Comparison of ENCODE assay signal across 7 cellular contexts in the genomic region with DNA sequence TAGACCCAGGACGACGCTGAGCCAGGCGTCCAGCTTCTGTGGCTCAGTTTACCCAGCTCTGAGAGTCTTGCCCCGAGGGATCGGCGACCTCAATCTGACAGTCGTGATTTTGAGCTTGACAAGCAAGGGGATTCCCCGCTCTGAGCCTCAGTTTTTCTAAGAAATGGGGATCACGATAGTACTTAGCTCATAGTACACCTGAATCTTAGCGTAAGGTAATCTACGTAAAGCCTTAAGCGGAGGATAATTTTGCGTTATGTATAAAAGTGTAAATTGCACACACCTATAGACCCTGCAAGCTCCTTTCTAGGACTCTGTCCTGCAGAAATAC. TPM values are rescaled to one million over a fixed set of nuclear protein-coding genes. Genes with fewer than 3 reads are reported as not detected.
A peak's percentile ranks its signal among the peaks of the same experiment; 100 is the strongest.
DNase-seq lines count a peak whose midpoint lies in the region; ATAC-seq and TF ChIP-seq lines count a peak whose summit lies in the region.

No MANE protein-coding gene starts in this region.

- no peaks in the 10 kb centered on the region for H3K9me3 Mint-ChIP-seq in GM23338
- H3K9me3 Mint-ChIP-seq in stimulated activated effector memory CD8-positive, alpha-beta T cell treated with anti-CD3 and anti-CD28 coated beads, Interleukin-12 subunit alpha, Interleukin-12 subunit beta, amount 100 ng/mL, for 72 hours: no peaks in the 10 kb centered on the region

- H3K79me2 ChIP-seq in GM23338 (replicated peaks; ENCODE audit: insufficient read depth): peaks cover 20% of the 10 kb centered on the region

- H3K4me2 ChIP-seq in GM23338: peak overlapping the region; percentile 95

- H3K36me3 ChIP-seq in GM23338 (ENCODE audit: insufficient read depth) (peaks cover 18% of the 10 kb centered on the region), Panc1 (ENCODE audit: control insufficient read depth, insufficient read depth, low read length) (peaks cover 8% of the 10 kb centered on the region; the same call in 1 of the 2 replicates)

- in situ Hi-C loops in Panc1 (cut with HindIII; ENCODE audit: low pct_unique_long_range_greater_than_20kb, low sequenced_read_pairs): no loop called here

- H3K9me2 ChIP-seq in GM23338 (ENCODE audit: insufficient read depth): peaks cover 5% of the 10 kb centered on the region; the same call in 1 of the 2 replicates

- BruUV-seq in Panc1 (replicated peaks; lab: Mats Ljungman, UMichigan): no TSS peak

- H3K27me3 Mint-ChIP-seq in GM23338 (ENCODE audit: insufficient read depth, low read depth, poor library complexity): peaks cover 9% of the 10 kb centered on the region

- no peak overlapping the region for H3K27ac Mint-ChIP-seq in GM23338
- H3K27ac Mint-ChIP-seq in stimulated activated effector memory CD8-positive, alpha-beta T cell treated with anti-CD3 and anti-CD28 coated beads, Interleukin-12 subunit alpha, Interleukin-12 subunit beta, amount 100 ng/mL, for 72 hours: peak overlapping the region; percentile 90

- CTCF ChIA-PET in Panc1 (lab: Charles Lee): no interaction called here

- ATAC-seq in GM23338: no peak
- ATAC-seq in Panc1: 0 out of 2 replicates have a peak, but pooled peaks have one; percentile 0
- peak; percentile 5 for ATAC-seq in stimulated activated effector memory CD8-positive, alpha-beta T cell treated with anti-CD3 and anti-CD28 coated beads, Interleukin-12 subunit alpha, Interleukin-12 subunit beta, amount 100 ng/mL, for 72 hours
- ATAC-seq in GM18519 (IDR thresholded peaks at IDR 0.05; ENCODE audit: low FRiP score, unreplicated experiment): no peak
- no peak for ATAC-seq in GM21723 (IDR thresholded peaks at IDR 0.05; ENCODE audit: unreplicated experiment)
- no peak for ATAC-seq in HG03565 (IDR thresholded peaks at IDR 0.05; ENCODE audit: unreplicated experiment)

- H4K20me1 ChIP-seq in GM23338 (replicated peaks; ENCODE audit: insufficient read depth): no peaks in the 10 kb centered on the region

- peak overlapping the region; percentile 78 for H3K4me3 Mint-ChIP-seq in GM23338
- peak overlapping the region; percentile 85 for H3K4me3 Mint-ChIP-seq in stimulated activated effector memory CD8-positive, alpha-beta T cell treated with anti-CD3 and anti-CD28 coated beads, Interleukin-12 subunit alpha, Interleukin-12 subunit beta, amount 100 ng/mL, for 72 hours

- TF ChIP-seq CTCF in GM23338 (conservative IDR thresholded peaks at IDR 0.05; ENCODE audit: low read depth in 2 of 2) (no peak), Panc1 (IDR thresholded peaks at IDR 0.05) (no peak), foreskin fibroblast (IDR thresholded peaks at IDR 0.05; ENCODE audit: low read depth, low read length) (no peak)

- H3K4me3 ChIP-seq in GM23338: peak overlapping the region; percentile 78
- peak overlapping the region; percentile 76 to 85 for H3K4me3 ChIP-seq in Panc1 (ENCODE audit: low read depth in 2 of 2, low read length in 2 of 2)
- peak overlapping the region; percentile 89 to 90 for H3K4me3 ChIP-seq in foreskin fibroblast (ENCODE audit: low read depth in 1 of 2, low read length in 2 of 2)

- H3K4me1 ChIP-seq in GM23338 (ENCODE audit: insufficient read depth): peaks cover 14% of the 10 kb centered on the region; the same call in 1 of the 2 replicates
- H3K4me1 ChIP-seq in Panc1 (ENCODE audit: control insufficient read depth, insufficient read depth, low read length): peaks cover 11% of the 10 kb centered on the region

- H3K4me1 Mint-ChIP-seq in GM23338: peaks cover 16% of the 10 kb centered on the region
- H3K4me1 Mint-ChIP-seq in stimulated activated effector memory CD8-positive, alpha-beta T cell treated with anti-CD3 and anti-CD28 coated beads, Interleukin-12 subunit alpha, Interleukin-12 subunit beta, amount 100 ng/mL, for 72 hours: peaks cover 23% of the 10 kb centered on the region

- H3K36me3 Mint-ChIP-seq in GM23338 (ENCODE audit: low read depth): peaks cover 35% of the 10 kb centered on the region
- peaks cover 71% of the 10 kb centered on the region for H3K36me3 Mint-ChIP-seq in stimulated activated effector memory CD8-positive, alpha-beta T cell treated with anti-CD3 and anti-CD28 coated beads, Interleukin-12 subunit alpha, Interleukin-12 subunit beta, amount 100 ng/mL, for 72 hours

- POLR2A ChIA-PET in Panc1 (lab: Charles Lee): interaction anchor here (0.7 kb wide), 1 partner anchor 1462 kb away, joined by 6 read pairs; no protein-coding TSS in a partner anchor

- H3K9me3 ChIP-seq in Panc1 (ENCODE audit: control insufficient read depth, insufficient read depth, low read depth, low read length): no peaks in the 10 kb centered on the region

- H3F3A ChIP-seq in GM23338 (replicated peaks; ENCODE audit: low read depth): no peaks in the 10 kb centered on the region

- H3K27me3 ChIP-seq in GM23338 (ENCODE audit: insufficient read depth): no peaks in the 10 kb centered on the region
- no peaks in the 10 kb centered on the region for H3K27me3 ChIP-seq in Panc1 (ENCODE audit: control insufficient read depth, insufficient read depth, low read length)

- DNase-seq in GM23338 (ENCODE audit: low spot score) (no peak), Panc1 (ENCODE audit: low read depth, low spot score) (no peak), foreskin fibroblast (no peak)
- no peak for DNase-seq in stimulated activated effector memory CD8-positive, alpha-beta T cell treated with anti-CD3 and anti-CD28 coated beads, Interleukin-12 subunit alpha, Interleukin-12 subunit beta, amount 100 ng/mL, for 72 hours (ENCODE audit: low spot score in 2 of 2)

- intact Hi-C loops in Panc1 (cut with micrococcal nuclease; ENCODE audit: unreplicated experiment): no loop called here

- H2AFZ ChIP-seq in GM23338: peak overlapping the region; percentile 58; the same call in 1 of the 2 replicates

- H3K27ac ChIP-seq in GM23338 (ENCODE audit: low read depth) (no peak overlapping the region), Panc1 (ENCODE audit: low read length) (peak overlapping the region; percentile 88)

TF ChIP-seq in GM23338, 12 proteins besides CTCF, POLR2A, EP300 and RAD21 (continues in another document):
- TF ChIP-seq ETS1 (IDR thresholded peaks at IDR 0.05) (no peak), REST (IDR thresholded peaks at IDR 0.05; ENCODE audit: unreplicated experiment) (no peak), NANOG (IDR thresholded peaks at IDR 0.05; ENCODE audit: borderline replicate concordance) (no peak)

RNA-seq across cellular contexts. Expression of gene MVK, which starts 0.3 kb away (rescaled TPM):
- 29.0 and 40.1 TPM in 2 replicates for total RNA-seq in GM23338 (2014; rRNA removed; shearing (Covaris generic))
- 16.7 and 18.5 TPM in 2 replicates for polyA plus RNA-seq in GM23338 (2016; fragmentation: Nextera tagmentation; extraction: Ambion mirVana)
- 41.6 TPM for total RNA-seq in Panc1 (2021; ENCODE audit: unreplicated experiment)
- 34.8 TPM for polyA plus RNA-seq in Panc1 (2012; ENCODE audit: insufficient read length)

RNA-seq across cellular contexts. Expression of gene MMAB, which starts 0.6 kb away (rescaled TPM):
- total RNA-seq in GM23338 (2014; rRNA removed; shearing (Covaris generic)): 24.7 and 41.6 TPM in 2 replicates
- 36.7 and 38.5 TPM in 2 replicates for polyA plus RNA-seq in GM23338 (2016; fragmentation: Nextera tagmentation; extraction: Ambion mirVana)
- 58.6 TPM for total RNA-seq in Panc1 (2021; ENCODE audit: unreplicated experiment)
- polyA plus RNA-seq in Panc1 (2012; ENCODE audit: insufficient read length): 41.3 TPM

Comparison
In these comparisons a context has a peak if more than half of its experiments do, and no peak if none do; other contexts are left out.
1. ATAC-seq: peak in Panc1 (single experiment) and stimulated activated effector memory CD8-positive, alpha-beta T cell treated with anti-CD3 and anti-CD28 coated beads, Interleukin-12 subunit alpha, Interleukin-12 subunit beta, amount 100 ng/mL, for 72 hours (single experiment); none in GM23338 (single experiment), GM18519 (single experiment), GM21723 (single experiment) and HG03565 (single experiment).
2. Peak in every context shown above with its lines, with median percentiles within 50 percentile points of each other: H3K4me3 ChIP-seq.